Comparison of ENCODE assay signal across 8 cellular contexts in the genomic region with DNA sequence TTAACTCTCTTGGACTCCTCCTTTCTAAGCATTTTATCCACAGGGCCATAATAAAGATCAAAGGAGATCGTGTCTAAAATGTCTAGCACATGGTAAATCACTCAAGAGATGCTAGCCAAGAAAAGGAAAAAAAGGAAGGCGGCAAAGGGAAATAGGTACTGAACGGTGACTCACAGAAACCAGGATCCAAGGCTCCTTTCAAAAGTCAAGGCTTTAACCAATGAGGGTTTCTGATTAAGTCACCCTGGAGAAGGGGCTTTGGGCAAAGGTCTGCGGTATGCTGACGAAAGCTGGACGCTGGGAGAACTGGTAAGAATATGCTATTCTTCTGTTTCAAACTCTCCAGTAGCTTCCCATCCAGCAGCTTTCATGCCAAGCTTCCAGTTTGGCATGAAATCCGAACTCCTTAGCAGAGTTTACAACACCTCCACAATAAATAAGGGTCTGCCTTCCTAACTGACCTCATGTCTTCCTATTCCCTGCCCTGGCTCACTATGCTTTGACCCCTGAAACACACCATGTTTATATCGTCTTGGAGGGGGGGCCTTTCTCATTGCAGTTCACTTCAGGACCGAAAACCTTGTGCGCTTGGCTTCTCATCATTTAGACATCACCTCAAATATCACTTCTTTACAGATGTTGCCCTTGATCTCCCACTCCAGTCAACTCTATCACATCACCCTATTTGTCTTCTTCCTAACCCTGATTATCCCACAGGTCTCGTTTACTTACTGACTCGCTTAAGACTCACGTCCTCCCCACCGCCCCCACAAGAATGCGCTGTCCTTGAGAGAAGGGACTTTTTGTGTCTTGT. TPM values are rescaled to one million over a fixed set of nuclear protein-coding genes. Genes with fewer than 3 reads are reported as not detected.
DNase-seq lines count a peak whose midpoint lies in the region; ATAC-seq and TF ChIP-seq lines count a peak whose summit lies in the region.

No MANE protein-coding gene starts in this region.

- H3K27ac ChIP-seq in DOHH2 (ENCODE audit: low read depth, low read length) (peak overlapping the region; percentile 27), SJSA1 (no peak overlapping the region), skeletal muscle tissue (ENCODE audit: low read depth, low read length) (peak overlapping the region; percentile 13)

- H3F3A ChIP-seq in DOHH2 (ENCODE audit: control insufficient read depth, insufficient read depth), result 0 out of 2 replicates have a peak, but pooled peaks cover 2% of the 10 kb centered on the region

- H4K20me1 ChIP-seq in DOHH2 (ENCODE audit: control insufficient read depth, insufficient read depth, low read depth, low read length), result peaks cover 13% of the 10 kb centered on the region

- H3K9me2 ChIP-seq in DOHH2 (replicated peaks; ENCODE audit: control insufficient read depth, low read length), result no peaks in the 10 kb centered on the region

- peak; percentile 11 for ATAC-seq in HG02678 (IDR thresholded peaks at IDR 0.05; ENCODE audit: unreplicated experiment)

- peak overlapping the region; percentile 96 for H3K4me2 ChIP-seq in DOHH2 (ENCODE audit: low read length)

- DNase-seq in SJSA1 (ENCODE audit: low read depth in 1 of 2, low spot score in 2 of 2) (peak in 1 of 2 experiments; percentile 49), adipocyte (ENCODE audit: low read depth) (peak; percentile 81), hepatic stellate cell (ENCODE audit: low spot score) (peak; percentile 56), SHP77 treated with DMSO at 0.1 percent for 48 hours (lab: John Stamatoyannopoulos, UW) (no peak), NCI-H1048 (lab: John Stamatoyannopoulos, UW) (no peak)

- H3K36me3 ChIP-seq in DOHH2 (ENCODE audit: control insufficient read depth, low read length) (peaks cover 56% of the 10 kb centered on the region), SJSA1 (peaks cover 37% of the 10 kb centered on the region), adipocyte (ENCODE audit: control insufficient read depth, insufficient read depth, low read length, severe bottlenecking) (peaks cover 21% of the 10 kb centered on the region), skeletal muscle tissue (ENCODE audit: control insufficient read depth in 3 of 3, insufficient read depth in 3 of 3, low read length in 3 of 3) (peaks cover 11 to 21% (median 18%) of the 10 kb centered on the region in 3 donors)

- TF ChIP-seq CTCF in DOHH2 (IDR thresholded peaks at IDR 0.05; ENCODE audit: low read depth, low read length, poor library complexity, severe bottlenecking), result peak; percentile 39

- peaks cover 59% of the 10 kb centered on the region for H3K79me2 ChIP-seq in DOHH2 (ENCODE audit: control insufficient read depth, low read length)

- H3K4me3 ChIP-seq in DOHH2 (ENCODE audit: low read length) (peak overlapping the region; percentile 87), SJSA1 (peak overlapping the region; percentile 63), adipocyte (ENCODE audit: low read length) (peak overlapping the region; percentile 86), skeletal muscle tissue (ENCODE audit: low read length in 3 of 3) (peak overlapping the region; percentile 77 to 87 (median 85))

- H3K27me3 ChIP-seq in DOHH2 (ENCODE audit: control insufficient read depth, low read length) (no peaks in the 10 kb centered on the region), SJSA1 (replicated peaks) (no peaks in the 10 kb centered on the region), adipocyte (replicated peaks; ENCODE audit: control insufficient read depth, insufficient read depth, low read length) (no peaks in the 10 kb centered on the region), skeletal muscle tissue (ENCODE audit: control insufficient read depth in 3 of 3, insufficient read depth in 3 of 3, low read length in 3 of 3) (no peaks in the 10 kb centered on the region)

- H3K9me3 ChIP-seq in DOHH2 (ENCODE audit: control insufficient read depth, insufficient read depth, low read length) (no peaks in the 10 kb centered on the region), SJSA1 (replicated peaks) (no peaks in the 10 kb centered on the region), adipocyte (ENCODE audit: control insufficient read depth, low read length) (no peaks in the 10 kb centered on the region), skeletal muscle tissue (ENCODE audit: control insufficient read depth in 3 of 3, low read length in 3 of 3) (no peaks in the 10 kb centered on the region)

- H3K4me1 ChIP-seq in DOHH2 (ENCODE audit: control insufficient read depth, low read length) (peaks cover 74% of the 10 kb centered on the region), SJSA1 (replicated peaks) (peaks cover 22% of the 10 kb centered on the region), adipocyte (ENCODE audit: control insufficient read depth, insufficient read depth, low read length) (peaks cover 21% of the 10 kb centered on the region), skeletal muscle tissue (ENCODE audit: control insufficient read depth in 3 of 3, insufficient read depth in 3 of 3, low read length in 3 of 3) (peaks cover 8 to 14% (median 9%) of the 10 kb centered on the region in 3 donors)

- H3K9ac ChIP-seq in adipocyte (ENCODE audit: low read length) (peak overlapping the region; percentile 88), skeletal muscle tissue (ENCODE audit: low read depth in 1 of 3, low read length in 3 of 3) (peak overlapping the region; percentile 44 to 78 (median 68))

RNA-seq across cellular contexts. Expression of a gene that starts 0.9 kb away (rescaled TPM):
- 20.3 and 33.7 TPM in 2 replicates for total RNA-seq in SJSA1 (2014; rRNA removed; shearing (Covaris generic))
- total RNA-seq in skeletal muscle tissue, result 4.2 TPM

RNA-seq across cellular contexts. Expression of a gene that starts 7.0 kb away (rescaled TPM):
- total RNA-seq in SJSA1 (2014; rRNA removed; shearing (Covaris generic)), result 12.6 and 19.5 TPM in 2 replicates
- 17.7 TPM for total RNA-seq in skeletal muscle tissue

RNA-seq across cellular contexts. Expression of a gene that starts 49.4 kb away (rescaled TPM):
- total RNA-seq in SJSA1 (2014; rRNA removed; shearing (Covaris generic)), result 3.9 and 4.8 TPM in 2 replicates
- total RNA-seq in skeletal muscle tissue, result 1.0 TPM

Comparison
In these comparisons a context has a peak if more than half of its experiments do, and no peak if none do; other contexts are left out.
1. DNase-seq: peak in adipocyte (single experiment) and hepatic stellate cell (single experiment); none in SHP77 treated with DMSO at 0.1 percent for 48 hours (single experiment) and NCI-H1048 (single experiment).
2. Peak in every context shown above with its lines, with median percentiles within 50 percentile points of each other: H3K4me3 ChIP-seq.